ENCODE assay signal across 1 cellular context in the genomic region with DNA sequence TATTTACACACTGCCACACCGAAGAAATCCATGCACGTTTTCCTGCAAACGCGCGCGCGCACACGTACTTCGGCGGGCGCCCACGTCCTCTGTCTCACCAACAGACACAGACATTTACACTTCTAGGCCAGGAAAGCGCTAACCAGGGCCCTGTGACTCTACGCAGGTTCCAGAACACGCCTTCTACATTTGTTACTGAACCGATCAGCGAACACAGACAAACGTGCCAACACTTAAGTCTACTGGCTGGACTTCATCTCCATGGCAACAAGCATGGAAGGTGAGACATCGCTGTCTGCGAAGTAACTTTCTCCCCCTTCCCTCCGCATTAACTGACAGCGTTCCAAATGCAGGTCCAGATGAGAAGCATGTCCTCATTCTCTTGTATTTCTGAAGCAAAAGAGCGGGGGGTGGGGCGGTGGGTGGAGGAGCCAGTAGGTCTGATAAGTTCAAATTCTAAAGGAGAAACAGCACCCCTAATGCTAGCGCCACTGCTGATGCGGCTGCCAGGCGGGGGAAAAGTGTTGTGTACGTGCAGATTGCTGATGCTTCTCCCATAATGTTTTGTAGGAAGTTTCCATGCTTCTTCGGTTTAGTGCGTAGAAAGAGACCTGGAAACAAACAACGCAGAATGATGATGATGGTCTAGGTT.
TF ChIP-seq lines count a peak whose summit lies in the region.

CTXN2 (plus strand) TSS at position 92 of the 652 bp plus-strand sequence. CDS start 9,636 bp downstream, outside the sequence.

TF ChIP-seq in WTC11, 78 proteins besides CTCF, POLR2A, EP300 and RAD21 (continued from another document):
- TF ChIP-seq MLX (CRISPR knock-in tag; IDR thresholded peaks at IDR 0.05), result no peak
- no peak for TF ChIP-seq GABPB1 (CRISPR knock-in tag; IDR thresholded peaks at IDR 0.05)
